10 cellular contexts compared by ENCODE assay signal in genomic region chr20:16709017-16709416, GRCh38. TPM values are rescaled to one million over a fixed set of nuclear protein-coding genes. Genes with fewer than 3 reads are reported as not detected.
DNase-seq lines count a peak whose midpoint lies in the region; ATAC-seq, FAIRE-seq and TF ChIP-seq lines count a peak whose summit lies in the region.
"Had no signal": no experiment of that assay in that cellular context is flagged by ENCODE, and none has a peak within 500 bp of the region (broad histone marks: within the 10 kb centered on the region; RNA-seq: fewer than 3 reads in every experiment).

No MANE protein-coding gene starts in this region.

- ATAC-seq in GM18511 (IDR thresholded peaks at IDR 0.05; ENCODE audit: unreplicated experiment) (peak; percentile 85), GM21390 (IDR thresholded peaks at IDR 0.05; ENCODE audit: unreplicated experiment) (peak; percentile 92), HG03378 (IDR thresholded peaks at IDR 0.05; ENCODE audit: unreplicated experiment) (peak; percentile 84), GM12878 (peak; percentile 75)

- H3K27ac Mint-ChIP-seq in CD14-positive monocyte: no peak overlapping the region
- H3K27ac Mint-ChIP-seq: progenitor cell of endocrine pancreas had no signal

- no peak overlapping the region for H3K9ac ChIP-seq in GM12878 (ENCODE audit: control insufficient read depth, insufficient read depth, low read length)

- no peak overlapping the region for H3K27ac ChIP-seq in GM12878 (ENCODE audit: control insufficient read depth, insufficient read depth)
- H3K27ac ChIP-seq: breast epithelium had no signal

- no peak for TF ChIP-seq EP300 in GM12878 (IDR thresholded peaks at IDR 0.05; ENCODE audit: borderline replicate concordance in 1 of 2, control insufficient read depth in 1 of 2, low read depth in 2 of 2, low read length in 2 of 2)

- SMC1A ChIA-PET in GM12878 (lab: Charles Lee; ENCODE audit: uncharacterized antibody, unreplicated experiment): no interaction called here

- peaks cover 6% of the 10 kb centered on the region; the same call in 2 of the 3 replicates for H3K9me3 ChIP-seq in GM12878 (replicated peaks; ENCODE audit: control insufficient read depth, insufficient read depth, low read length)
- H3K9me3 ChIP-seq: breast epithelium had no signal

- peaks cover 10 to 20% (median 15%) of the 10 kb centered on the region in 7 donors for H3K9me3 Mint-ChIP-seq in CD14-positive monocyte

- H3K4me2 ChIP-seq in GM12878 (ENCODE audit: control insufficient read depth, insufficient read depth): peak overlapping the region; percentile 72

- H3K79me2 ChIP-seq in GM12878 (ENCODE audit: control insufficient read depth, insufficient read depth, low read length): no peaks in the 10 kb centered on the region

- CTCF ChIA-PET in GM12878 (lab: Yijun Ruan, JAX): no interaction called here

- no peaks in the 10 kb centered on the region for H3K36me3 ChIP-seq in GM12878 (ENCODE audit: control insufficient read depth in 2 of 2, insufficient read depth in 2 of 2, low read length in 1 of 2)
- H3K36me3 ChIP-seq: breast epithelium had no signal

- DNase-seq in GM12878 (ENCODE audit: low read depth, low spot score) (no peak), CD14-positive monocyte (ENCODE audit: low spot score) (no peak), NCI-H146 treated with DMSO at 0.1 percent for 48 hours (lab: John Stamatoyannopoulos, UW; ENCODE audit: unreplicated experiment) (no peak), NCI-H345 treated with DMSO at 0.1 percent for 48 hours (lab: John Stamatoyannopoulos, UW; ENCODE audit: unreplicated experiment) (no peak)
- no peak for DNase-seq in stimulated activated CD4-positive, alpha-beta T cell treated with anti-CD3 and anti-CD28 coated beads, Interleukin-4, amount 100 ng/mL, for 24 hours

- TF ChIP-seq CTCF in GM12878 (IDR thresholded peaks at IDR 0.05 in 2 of 3, conservative IDR thresholded peaks at IDR 0.05 in 1 of 3; ENCODE audit: control insufficient read depth in 2 of 3, extremely low read depth in 1 of 3, insufficient read depth in 1 of 3, low read depth in 3 of 3, low read length in 3 of 3) (no peak), CD14-positive monocyte (IDR thresholded peaks at IDR 0.05) (no peak)

- intact Hi-C loops in GM12878 (cut with micrococcal nuclease; ENCODE audit: unreplicated experiment): no loop called here
- intact Hi-C loops in CD14-positive monocyte (cut with micrococcal nuclease): loop anchor here in 1 of 2 donors (10.0 kb wide), 1 partner anchor 46 kb away; no protein-coding TSS in a partner anchor

- no peak for TF ChIP-seq RAD21 in GM12878 (IDR thresholded peaks at IDR 0.05; ENCODE audit: insufficient read depth, low read depth, low read length)

- H3K27me3 ChIP-seq in GM12878 (replicated peaks in 1 of 2; ENCODE audit: control insufficient read depth in 2 of 2, insufficient read depth in 2 of 2, low read length in 1 of 2): no peaks in the 10 kb centered on the region
- H3K27me3 ChIP-seq: breast epithelium had no signal

- H3K36me3 Mint-ChIP-seq in CD14-positive monocyte: no peaks in the 10 kb centered on the region

- POLR2A ChIA-PET in GM12878 (lab: Charles Lee): no interaction called here

- RAD21 ChIA-PET in GM12878 (lab: Charles Lee; ENCODE audit: unreplicated experiment): no interaction called here

- TF ChIP-seq POLR2A in GM12878 (IDR thresholded peaks at IDR 0.05; ENCODE audit: low read depth, low read length): no peak

- no peak overlapping the region for H3K4me3 Mint-ChIP-seq in CD14-positive monocyte

- H3K4me1 Mint-ChIP-seq in CD14-positive monocyte: peaks cover 17% of the 10 kb centered on the region

- no peaks in the 10 kb centered on the region for H4K20me1 ChIP-seq in GM12878 (ENCODE audit: control insufficient read depth, insufficient read depth)

- no TSS peak for BruUV-seq in GM12878 (replicated peaks; lab: Mats Ljungman, UMichigan)

- in situ Hi-C loops in GM12878 (cut with MboI): no loop called here

- no peak for FAIRE-seq in GM12878 (lab: Jason Lieb, UNC)

- peaks cover 0 to 2% (median 2%) of the 10 kb centered on the region in 3 donors for H3K27me3 Mint-ChIP-seq in CD14-positive monocyte (ENCODE audit: low read depth in 3 of 3)

- no peak overlapping the region for H3K4me3 ChIP-seq in GM12878
- H3K4me3 ChIP-seq: breast epithelium had no signal

- H3K4me1 ChIP-seq in GM12878 (ENCODE audit: control insufficient read depth, insufficient read depth, low read length): peaks cover 27% of the 10 kb centered on the region
- H3K4me1 ChIP-seq: breast epithelium had no signal

- H2AFZ ChIP-seq in GM12878 (ENCODE audit: control insufficient read depth, low read depth, low read length): no peak overlapping the region

TF ChIP-seq in GM12878, 131 proteins besides CTCF, POLR2A, EP300 and RAD21:
- TF ChIP-seq IRF5 (IDR thresholded peaks at IDR 0.05; ENCODE audit: borderline replicate concordance): no peak
- no peak for TF ChIP-seq KDM1A (IDR thresholded peaks at IDR 0.05; ENCODE audit: borderline replicate concordance)
- 0 out of 3 replicates have a peak, but pooled peaks have one; percentile 39 for TF ChIP-seq POU2F2 (IDR thresholded peaks at IDR 0.05; ENCODE audit: borderline replicate concordance, low read depth, low read length)
- TF ChIP-seq RUNX3 (IDR thresholded peaks at IDR 0.05; ENCODE audit: low read length): peak; percentile 83
- no peak for TF ChIP-seq BRCA1 (IDR thresholded peaks at IDR 0.05; ENCODE audit: low read depth, low read length)
- TF ChIP-seq JUNB (IDR thresholded peaks at IDR 0.05): no peak
- no peak for TF ChIP-seq SMARCA5 (IDR thresholded peaks at IDR 0.05)
- TF ChIP-seq TCF12 (IDR thresholded peaks at IDR 0.05; ENCODE audit: low read depth, low read length): no peak
- no peak for TF ChIP-seq STAT1 (conservative IDR thresholded peaks at IDR 0.05)
- TF ChIP-seq JUND (IDR thresholded peaks at IDR 0.05; ENCODE audit: low read depth, low read length): no peak
- peak; percentile 92 for TF ChIP-seq ZNF24 (IDR thresholded peaks at IDR 0.05)

RNA-seq across cellular contexts. Expression of gene SNRPB2, which starts 20.8 kb away (rescaled TPM):
- 14.6 and 18.0 TPM in 2 replicates for total RNA-seq in GM12878 (2013; cell fraction: nucleolus; rRNA removed)
- total RNA-seq in GM12878 (2014; rRNA removed): 63.5 and 76.1 TPM in 2 replicates
- 126 and 137 TPM in 2 replicates for total RNA-seq in GM12878 (2014; rRNA removed; fragmentation: Illumina TruSeq; extraction: Trizol)
- 78.4 and 84.3 TPM in 2 replicates for total RNA-seq in GM12878 (2021)
- polyA plus RNA-seq in GM12878 (2011; ENCODE audit: low read depth): 25.1 TPM
- 123 and 171 TPM in 2 replicates for polyA plus RNA-seq in GM12878 (2011; rRNA removed)
- 40.9 and 46.0 TPM in 2 replicates for polyA plus RNA-seq in GM12878 (2011; cell fraction: cytosol; rRNA removed)
- polyA plus RNA-seq in GM12878 (2011; cell fraction: nucleus; rRNA removed): 43.0 and 53.0 TPM in 2 replicates
- polyA plus RNA-seq in GM12878 (2012): 81.8 and 98.7 TPM in 2 replicates
- 134 and 151 TPM in 2 replicates for polyA plus RNA-seq in GM12878 (2014; fragmentation: Illumina TruSeq; extraction: Trizol)
- polyA plus RNA-seq in GM12878 (2014; fragmentation: Nextera tagmentation; extraction: Ambion mirVana): 100 to 1,000 TPM; 188 to 245 TPM
- 90.1 and 127 TPM in 2 replicates for polyA plus RNA-seq in GM12878 (2014; rRNA removed)
- polyA plus RNA-seq in GM12878 (2016; fragmentation: Nextera tagmentation; extraction: Ambion mirVana): 100 to 1,000 TPM; 185 to 188 TPM
- polyA minus RNA-seq in GM12878 (2011; rRNA and poly(A)+ RNA removed): 20.8 and 26.0 TPM in 2 replicates
- polyA minus RNA-seq in GM12878 (2011; cell fraction: cytosol; rRNA and poly(A)+ RNA removed): 10.4 and 16.4 TPM in 2 replicates
- 8.5 and 9.3 TPM in 2 replicates for polyA minus RNA-seq in GM12878 (2011; cell fraction: nucleus; rRNA and poly(A)+ RNA removed)
- polyA plus RNA-seq in CD14-positive monocyte: 10 to 100 TPM; 62.3 to 66.3 TPM

RNA-seq across cellular contexts. Expression of gene OTOR, which starts 39.1 kb away (rescaled TPM):
- not detected in 2 replicates for total RNA-seq in GM12878 (2013; cell fraction: nucleolus; rRNA removed)
- total RNA-seq in GM12878 (2014; rRNA removed) (not detected in 2 replicates), GM12878 (2014; rRNA removed; fragmentation: Illumina TruSeq; extraction: Trizol) (not detected in 2 replicates), GM12878 (2021) (not detected in 2 replicates)
- polyA plus RNA-seq in GM12878 (2011; ENCODE audit: low read depth): not detected
- polyA plus RNA-seq in GM12878 (2011; rRNA removed) (not detected in 2 replicates), GM12878 (2014; fragmentation: Illumina TruSeq; extraction: Trizol) (not detected in 2 replicates), GM12878 (2014; fragmentation: Nextera tagmentation; extraction: Ambion mirVana) (not detected), GM12878 (2014; rRNA removed) (not detected in 2 replicates), GM12878 (2016; fragmentation: Nextera tagmentation; extraction: Ambion mirVana) (not detected), CD14-positive monocyte (not detected)
- polyA plus RNA-seq in GM12878 (2011; cell fraction: cytosol; rRNA removed): not detected in 2 replicates
- not detected in 2 replicates for polyA plus RNA-seq in GM12878 (2011; cell fraction: nucleus; rRNA removed)
- not detected in 2 replicates for polyA plus RNA-seq in GM12878 (2012)
- polyA minus RNA-seq in GM12878 (2011; rRNA and poly(A)+ RNA removed): not detected in 2 replicates
- not detected in 2 replicates for polyA minus RNA-seq in GM12878 (2011; cell fraction: cytosol; rRNA and poly(A)+ RNA removed)
- not detected in 2 replicates for polyA minus RNA-seq in GM12878 (2011; cell fraction: nucleus; rRNA and poly(A)+ RNA removed)
- total RNA-seq: breast epithelium, progenitor cell of endocrine pancreas had no signal
